In the genomic region with DNA sequence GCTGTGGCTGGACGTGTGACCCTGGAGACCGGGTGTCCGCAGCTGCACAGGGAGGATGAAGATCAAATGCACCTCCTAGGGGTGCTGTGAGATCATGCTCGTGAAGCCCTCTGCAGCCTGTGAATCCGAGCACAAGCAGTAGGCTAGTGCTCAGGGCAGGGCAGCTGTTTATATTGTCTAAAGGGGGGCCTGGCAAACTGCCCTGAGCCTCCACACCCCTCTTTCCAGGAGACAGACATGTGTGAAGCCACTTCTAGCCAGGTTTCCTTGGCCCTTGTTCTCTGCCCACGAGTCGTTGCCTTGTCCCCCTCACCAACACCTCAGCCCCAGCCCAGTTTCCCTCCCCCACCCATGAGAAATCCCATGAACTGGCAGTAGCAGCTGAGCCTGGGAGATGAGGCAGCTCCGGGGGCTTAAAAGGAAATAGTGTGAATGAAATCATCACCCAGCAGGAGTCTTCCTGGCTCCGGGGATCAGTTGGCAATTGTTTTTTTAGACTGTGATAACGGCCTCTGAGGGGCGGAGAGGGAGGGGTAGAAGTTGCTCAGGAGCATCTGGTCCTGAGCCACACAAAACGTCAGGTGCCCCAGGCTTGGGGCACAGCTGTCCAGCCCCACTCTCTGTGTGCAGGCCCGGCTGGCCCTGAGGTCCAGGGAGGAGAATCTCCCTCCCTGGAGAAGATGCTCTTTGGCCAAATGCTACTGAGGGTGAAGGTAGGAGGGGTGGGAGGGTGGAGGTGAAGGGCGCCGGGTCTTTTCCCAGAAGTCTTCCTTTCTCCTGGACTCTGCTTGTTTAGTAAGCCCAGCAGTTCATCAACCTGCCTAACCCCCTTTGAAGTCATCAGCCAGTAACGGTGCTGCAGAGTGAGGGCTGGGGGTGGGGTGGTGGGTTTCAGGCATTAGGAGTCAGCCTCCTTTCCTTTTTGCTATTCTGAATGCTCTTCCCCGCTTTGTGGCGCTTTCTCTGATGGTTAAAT, we compare ENCODE assay signal across 1 cellular context.
A peak's percentile ranks its signal among the peaks of the same experiment; 100 is the strongest.
TF ChIP-seq lines count a peak whose summit lies in the region.

No MANE protein-coding gene starts in this region.

TF ChIP-seq in HEK293, 187 proteins besides CTCF, POLR2A, EP300 and RAD21 (continued from another document):
- TF ChIP-seq, protein P1, sequence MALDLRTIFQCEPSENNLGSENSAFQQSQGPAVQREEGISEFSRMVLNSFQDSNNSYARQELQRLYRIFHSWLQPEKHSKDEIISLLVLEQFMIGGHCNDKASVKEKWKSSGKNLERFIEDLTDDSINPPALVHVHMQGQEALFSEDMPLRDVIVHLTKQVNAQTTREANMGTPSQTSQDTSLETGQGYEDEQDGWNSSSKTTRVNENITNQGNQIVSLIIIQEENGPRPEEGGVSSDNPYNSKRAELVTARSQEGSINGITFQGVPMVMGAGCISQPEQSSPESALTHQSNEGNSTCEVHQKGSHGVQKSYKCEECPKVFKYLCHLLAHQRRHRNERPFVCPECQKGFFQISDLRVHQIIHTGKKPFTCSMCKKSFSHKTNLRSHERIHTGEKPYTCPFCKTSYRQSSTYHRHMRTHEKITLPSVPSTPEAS (tag by site-specific recombination; IDR thresholded peaks at IDR 0.05) = no peak
- TF ChIP-seq, protein P2, sequence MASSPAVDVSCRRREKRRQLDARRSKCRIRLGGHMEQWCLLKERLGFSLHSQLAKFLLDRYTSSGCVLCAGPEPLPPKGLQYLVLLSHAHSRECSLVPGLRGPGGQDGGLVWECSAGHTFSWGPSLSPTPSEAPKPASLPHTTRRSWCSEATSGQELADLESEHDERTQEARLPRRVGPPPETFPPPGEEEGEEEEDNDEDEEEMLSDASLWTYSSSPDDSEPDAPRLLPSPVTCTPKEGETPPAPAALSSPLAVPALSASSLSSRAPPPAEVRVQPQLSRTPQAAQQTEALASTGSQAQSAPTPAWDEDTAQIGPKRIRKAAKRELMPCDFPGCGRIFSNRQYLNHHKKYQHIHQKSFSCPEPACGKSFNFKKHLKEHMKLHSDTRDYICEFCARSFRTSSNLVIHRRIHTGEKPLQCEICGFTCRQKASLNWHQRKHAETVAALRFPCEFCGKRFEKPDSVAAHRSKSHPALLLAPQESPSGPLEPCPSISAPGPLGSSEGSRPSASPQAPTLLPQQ (tag by site-specific recombination; IDR thresholded peaks at IDR 0.05) = 0 out of 2 replicates have a peak, but pooled peaks have one; percentile 55
- TF ChIP-seq ZSCAN16 (tag by site-specific recombination; IDR thresholded peaks at IDR 0.05) (no peak), KLF16 (tag by site-specific recombination; IDR thresholded peaks at IDR 0.05) (0 out of 2 replicates have a peak, but pooled peaks have one; percentile 15), ZNF48 (tag by site-specific recombination; IDR thresholded peaks at IDR 0.05) (no peak), ZBTB1 (tag by site-specific recombination; IDR thresholded peaks at IDR 0.05) (no peak), ZNF37A (tag by site-specific recombination; IDR thresholded peaks at IDR 0.05) (no peak), GLI4 (tag by site-specific recombination; IDR thresholded peaks at IDR 0.05) (no peak), MYNN (tag by site-specific recombination; IDR thresholded peaks at IDR 0.05; ENCODE audit: borderline replicate concordance) (no peak), ZNF626 (tag by site-specific recombination; IDR thresholded peaks at IDR 0.05) (no peak), ZNF266 (tag by site-specific recombination; IDR thresholded peaks at IDR 0.05; ENCODE audit: low read depth) (no peak), KLF9 (tag by site-specific recombination; IDR thresholded peaks at IDR 0.05; ENCODE audit: low read depth) (no peak), ZNF423 (tag by site-specific recombination; IDR thresholded peaks at IDR 0.05) (no peak), ZNF660 (tag by site-specific recombination; IDR thresholded peaks at IDR 0.05) (peak; percentile 37; the same call in 1 of the 2 replicates), ZFP3 (tag by site-specific recombination; IDR thresholded peaks at IDR 0.05; ENCODE audit: low read depth) (no peak), IKZF3 (tag by site-specific recombination; IDR thresholded peaks at IDR 0.05) (peak; percentile 77), GLIS1 (tag by site-specific recombination; IDR thresholded peaks at IDR 0.05) (peak; percentile 91), ZXDB (tag by site-specific recombination; IDR thresholded peaks at IDR 0.05) (peak; percentile 54; the same call in 1 of the 2 replicates), ZNF561 (tag by site-specific recombination; IDR thresholded peaks at IDR 0.05; ENCODE audit: borderline replicate concordance) (no peak), ZNF596 (tag by site-specific recombination; IDR thresholded peaks at IDR 0.05) (no peak), PRDM1 (tag by site-specific recombination; IDR thresholded peaks at IDR 0.05) (no peak), ZNF621 (tag by site-specific recombination; IDR thresholded peaks at IDR 0.05) (no peak), ZNF335 (tag by site-specific recombination; conservative IDR thresholded peaks at IDR 0.05) (peak; percentile 90), GFI1B (tag by site-specific recombination; IDR thresholded peaks at IDR 0.05) (no peak), ZNF670 (tag by site-specific recombination; IDR thresholded peaks at IDR 0.05; ENCODE audit: low read depth) (no peak), ZNF501 (tag by site-specific recombination; IDR thresholded peaks at IDR 0.05) (peak; percentile 47; the same call in 1 of the 2 replicates), MEIS1 (CRISPR knock-in tag; IDR thresholded peaks at IDR 0.05; ENCODE audit: borderline replicate concordance) (no peak), ZBTB8A (tag by site-specific recombination; IDR thresholded peaks at IDR 0.05) (0 out of 2 replicates have a peak, but pooled peaks have one; percentile 24), ZBTB20 (tag by site-specific recombination; IDR thresholded peaks at IDR 0.05) (no peak), YY1 (tag by site-specific recombination; IDR thresholded peaks at IDR 0.05) (no peak), REPIN1 (tag by site-specific recombination; IDR thresholded peaks at IDR 0.05; ENCODE audit: low read depth) (no peak), MZF1 (tag by site-specific recombination; IDR thresholded peaks at IDR 0.05; ENCODE audit: borderline replicate concordance) (no peak)
- TF ChIP-seq, protein P3, sequence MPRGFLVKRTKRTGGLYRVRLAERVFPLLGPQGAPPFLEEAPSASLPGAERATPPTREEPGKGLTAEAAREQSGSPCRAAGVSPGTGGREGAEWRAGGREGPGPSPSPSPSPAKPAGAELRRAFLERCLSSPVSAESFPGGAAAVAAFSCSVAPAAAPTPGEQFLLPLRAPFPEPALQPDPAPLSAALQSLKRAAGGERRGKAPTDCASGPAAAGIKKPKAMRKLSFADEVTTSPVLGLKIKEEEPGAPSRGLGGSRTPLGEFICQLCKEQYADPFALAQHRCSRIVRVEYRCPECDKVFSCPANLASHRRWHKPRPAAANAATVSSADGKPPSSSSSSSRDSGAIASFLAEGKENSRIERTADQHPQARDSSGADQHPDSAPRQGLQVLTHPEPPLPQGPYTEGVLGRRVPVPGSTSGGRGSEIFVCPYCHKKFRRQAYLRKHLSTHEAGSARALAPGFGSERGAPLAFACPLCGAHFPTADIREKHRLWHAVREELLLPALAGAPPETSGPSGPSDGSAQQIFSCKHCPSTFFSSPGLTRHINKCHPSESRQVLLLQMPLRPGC (tag by site-specific recombination; IDR thresholded peaks at IDR 0.05) = no peak
- TF ChIP-seq, protein P4, sequence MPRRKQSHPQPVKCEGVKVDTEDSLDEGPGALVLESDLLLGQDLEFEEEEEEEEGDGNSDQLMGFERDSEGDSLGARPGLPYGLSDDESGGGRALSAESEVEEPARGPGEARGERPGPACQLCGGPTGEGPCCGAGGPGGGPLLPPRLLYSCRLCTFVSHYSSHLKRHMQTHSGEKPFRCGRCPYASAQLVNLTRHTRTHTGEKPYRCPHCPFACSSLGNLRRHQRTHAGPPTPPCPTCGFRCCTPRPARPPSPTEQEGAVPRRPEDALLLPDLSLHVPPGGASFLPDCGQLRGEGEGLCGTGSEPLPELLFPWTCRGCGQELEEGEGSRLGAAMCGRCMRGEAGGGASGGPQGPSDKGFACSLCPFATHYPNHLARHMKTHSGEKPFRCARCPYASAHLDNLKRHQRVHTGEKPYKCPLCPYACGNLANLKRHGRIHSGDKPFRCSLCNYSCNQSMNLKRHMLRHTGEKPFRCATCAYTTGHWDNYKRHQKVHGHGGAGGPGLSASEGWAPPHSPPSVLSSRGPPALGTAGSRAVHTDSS (tag by site-specific recombination; IDR thresholded peaks at IDR 0.05) = no peak
- TF ChIP-seq, protein P5, sequence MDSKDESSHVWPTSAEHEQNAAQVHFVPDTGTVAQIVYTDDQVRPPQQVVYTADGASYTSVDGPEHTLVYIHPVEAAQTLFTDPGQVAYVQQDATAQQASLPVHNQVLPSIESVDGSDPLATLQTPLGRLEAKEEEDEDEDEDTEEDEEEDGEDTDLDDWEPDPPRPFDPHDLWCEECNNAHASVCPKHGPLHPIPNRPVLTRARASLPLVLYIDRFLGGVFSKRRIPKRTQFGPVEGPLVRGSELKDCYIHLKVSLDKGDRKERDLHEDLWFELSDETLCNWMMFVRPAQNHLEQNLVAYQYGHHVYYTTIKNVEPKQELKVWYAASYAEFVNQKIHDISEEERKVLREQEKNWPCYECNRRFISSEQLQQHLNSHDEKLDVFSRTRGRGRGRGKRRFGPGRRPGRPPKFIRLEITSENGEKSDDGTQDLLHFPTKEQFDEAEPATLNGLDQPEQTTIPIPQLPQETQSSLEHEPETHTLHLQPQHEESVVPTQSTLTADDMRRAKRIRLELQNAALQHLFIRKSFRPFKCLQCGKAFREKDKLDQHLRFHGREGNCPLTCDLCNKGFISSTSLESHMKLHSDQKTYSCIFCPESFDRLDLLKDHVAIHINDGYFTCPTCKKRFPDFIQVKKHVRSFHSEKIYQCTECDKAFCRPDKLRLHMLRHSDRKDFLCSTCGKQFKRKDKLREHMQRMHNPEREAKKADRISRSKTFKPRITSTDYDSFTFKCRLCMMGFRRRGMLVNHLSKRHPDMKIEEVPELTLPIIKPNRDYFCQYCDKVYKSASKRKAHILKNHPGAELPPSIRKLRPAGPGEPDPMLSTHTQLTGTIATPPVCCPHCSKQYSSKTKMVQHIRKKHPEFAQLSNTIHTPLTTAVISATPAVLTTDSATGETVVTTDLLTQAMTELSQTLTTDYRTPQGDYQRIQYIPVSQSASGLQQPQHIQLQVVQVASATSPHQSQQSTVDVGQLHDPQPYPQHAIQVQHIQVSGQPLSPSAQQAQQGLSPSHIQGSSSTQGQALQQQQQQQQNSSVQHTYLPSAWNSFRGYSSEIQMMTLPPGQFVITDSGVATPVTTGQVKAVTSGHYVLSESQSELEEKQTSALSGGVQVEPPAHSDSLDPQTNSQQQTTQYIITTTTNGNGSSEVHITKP (tag by site-specific recombination; IDR thresholded peaks at IDR 0.05) = peak; percentile 24; the same call in 1 of the 2 replicates
- TF ChIP-seq, protein P6, sequence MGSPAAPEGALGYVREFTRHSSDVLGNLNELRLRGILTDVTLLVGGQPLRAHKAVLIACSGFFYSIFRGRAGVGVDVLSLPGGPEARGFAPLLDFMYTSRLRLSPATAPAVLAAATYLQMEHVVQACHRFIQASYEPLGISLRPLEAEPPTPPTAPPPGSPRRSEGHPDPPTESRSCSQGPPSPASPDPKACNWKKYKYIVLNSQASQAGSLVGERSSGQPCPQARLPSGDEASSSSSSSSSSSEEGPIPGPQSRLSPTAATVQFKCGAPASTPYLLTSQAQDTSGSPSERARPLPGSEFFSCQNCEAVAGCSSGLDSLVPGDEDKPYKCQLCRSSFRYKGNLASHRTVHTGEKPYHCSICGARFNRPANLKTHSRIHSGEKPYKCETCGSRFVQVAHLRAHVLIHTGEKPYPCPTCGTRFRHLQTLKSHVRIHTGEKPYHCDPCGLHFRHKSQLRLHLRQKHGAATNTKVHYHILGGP (tag by site-specific recombination; IDR thresholded peaks at IDR 0.05) = no peak
TF ChIP-seq in HEK293: peak in this region for 35.
